In the genomic region with DNA sequence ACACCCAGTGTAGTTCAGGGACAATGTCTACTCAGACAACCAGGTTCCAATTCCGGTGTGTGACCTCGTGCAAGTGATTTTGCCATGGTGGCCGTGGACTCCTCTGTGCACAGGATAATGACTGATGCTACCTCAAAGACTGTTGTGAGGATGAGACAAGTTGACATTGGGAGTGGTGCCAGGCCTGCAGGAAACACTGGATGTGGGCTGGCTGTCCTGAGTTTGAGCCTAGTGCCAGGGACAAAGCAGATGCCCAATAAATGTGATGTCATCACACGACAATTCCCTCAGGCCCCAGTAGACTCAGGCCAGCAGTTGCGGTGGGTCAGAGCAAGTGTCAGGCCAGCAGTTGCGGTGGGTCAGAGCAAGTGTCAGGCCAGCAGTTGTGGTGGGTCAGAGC, we compare ENCODE assay signal across 18 cellular contexts. TPM values are rescaled to one million over a fixed set of nuclear protein-coding genes. Genes with fewer than 3 reads are reported as not detected.
"Had no signal": no experiment of that assay in that cellular context is flagged by ENCODE, and none has a peak within 500 bp of the region (broad histone marks: within the 10 kb centered on the region; RNA-seq: fewer than 3 reads in every experiment).

No MANE protein-coding gene starts in this region.

- H3K4me3 ChIP-seq: body of pancreas, coronary artery, gastrocnemius medialis, lung, right atrium auricular region, thoracic aorta had no signal

- H3K9me3 Mint-ChIP-seq: activated CD4-positive, alpha-beta T cell treated with anti-CD3 and anti-CD28 coated beads, Interleukin-2, amount 10 ng/mL, durations not matched to agents 7 days and 5 days; mesothelial cell of epicardium; stimulated activated naive CD8-positive, alpha-beta T cell treated with anti-CD3 and anti-CD28 coated beads, Interleukin-15, amount 100 ng/mL, for 72 hours had no signal

- H3K27me3 Mint-ChIP-seq: activated CD4-positive, alpha-beta T cell treated with anti-CD3 and anti-CD28 coated beads, Interleukin-2, amount 10 ng/mL, durations not matched to agents 7 days and 5 days; stimulated activated naive CD8-positive, alpha-beta T cell treated with anti-CD3 and anti-CD28 coated beads, Interleukin-15, amount 100 ng/mL, for 72 hours had no signal

- DNase-seq: activated CD4-positive, alpha-beta T cell treated with anti-CD3 and anti-CD28 coated beads, Interleukin-2, amount 10 ng/mL, durations not matched to agents 7 days and 5 days; activated CD4-positive, CD25-positive, alpha-beta regulatory T cell; activated CD8-positive, alpha-beta memory T cell treated with anti-CD3 and anti-CD28 coated beads for 24 hours; activated naive CD4-positive, alpha-beta T cell; amniotic stem cell; body of pancreas; central memory CD4-positive, alpha-beta T cell; effector CD4-positive, alpha-beta T cell; gastrocnemius medialis; stimulated activated naive CD8-positive, alpha-beta T cell treated with anti-CD3 and anti-CD28 coated beads, Interleukin-15, amount 100 ng/mL, for 72 hours; SW 1271 had no signal

- ATAC-seq: body of pancreas; gastrocnemius medialis; stimulated activated naive CD8-positive, alpha-beta T cell treated with anti-CD3 and anti-CD28 coated beads, Interleukin-15, amount 100 ng/mL, for 72 hours had no signal

- H3K9me3 ChIP-seq: body of pancreas, gastrocnemius medialis, right atrium auricular region, thoracic aorta had no signal

- H3K27me3 ChIP-seq: body of pancreas, gastrocnemius medialis, right atrium auricular region had no signal

- H3K4me1 Mint-ChIP-seq: activated CD4-positive, alpha-beta T cell treated with anti-CD3 and anti-CD28 coated beads, Interleukin-2, amount 10 ng/mL, durations not matched to agents 7 days and 5 days; mesothelial cell of epicardium had no signal

- H3K27ac Mint-ChIP-seq: activated CD4-positive, alpha-beta T cell treated with anti-CD3 and anti-CD28 coated beads, Interleukin-2, amount 10 ng/mL, durations not matched to agents 7 days and 5 days; mesothelial cell of epicardium; stimulated activated naive CD8-positive, alpha-beta T cell treated with anti-CD3 and anti-CD28 coated beads, Interleukin-15, amount 100 ng/mL, for 72 hours had no signal

- H3K4me1 ChIP-seq: right atrium auricular region had no signal

- H3K27ac ChIP-seq: body of pancreas, right atrium auricular region, thoracic aorta had no signal

- H3K4me3 Mint-ChIP-seq: activated CD4-positive, alpha-beta T cell treated with anti-CD3 and anti-CD28 coated beads, Interleukin-2, amount 10 ng/mL, durations not matched to agents 7 days and 5 days; mesothelial cell of epicardium; stimulated activated naive CD8-positive, alpha-beta T cell treated with anti-CD3 and anti-CD28 coated beads, Interleukin-15, amount 100 ng/mL, for 72 hours had no signal

RNA-seq across cellular contexts. Expression of gene HPN, which starts 17.4 kb away (rescaled TPM):
- total RNA-seq: activated CD4-positive, alpha-beta T cell treated with anti-CD3 and anti-CD28 coated beads, Interleukin-2, amount 10 ng/mL, durations not matched to agents 7 days and 5 days; SK-MEL-5; T-helper 2 cell treated with Interferon-gamma antibody and Interleukin-4, amounts not matched to agents 100 ng/mL and 5 ng/mL, for 36 hours had no signal
